16 cellular contexts compared by ENCODE assay signal in genomic region chr3:71312461-71312860, GRCh38.
DNase-seq lines count a peak whose midpoint lies in the region; ATAC-seq lines count a peak whose summit lies in the region.
"Had no signal": no experiment of that assay in that cellular context is flagged by ENCODE, and none has a peak within 500 bp of the region (broad histone marks: within the 10 kb centered on the region; RNA-seq: fewer than 3 reads in every experiment).

No MANE protein-coding gene starts in this region.

- H3K9me3 Mint-ChIP-seq in activated naive CD4-positive, alpha-beta T cell treated with anti-CD3 and anti-CD28 coated beads for 36 hours, result no peaks in the 10 kb centered on the region
- no peaks in the 10 kb centered on the region for H3K9me3 Mint-ChIP-seq in activated naive CD4-positive, alpha-beta T cell treated with anti-CD3 and anti-CD28 coated beads, Interleukin-2, amount 50 U/mL, for 72 hours
- H3K9me3 Mint-ChIP-seq in T-cell (no peaks in the 10 kb centered on the region), naive B cell (no peaks in the 10 kb centered on the region)

- CTCF ChIA-PET in activated naive CD4-positive, alpha-beta T cell treated with anti-CD3 and anti-CD28 coated beads for 36 hours (lab: Charles Lee), result interaction anchor here (0.6 to 1.5 kb wide), 5 partner anchors 31 to 369 kb away, joined by 3 to 5 read pairs (median 3); no protein-coding TSS in a partner anchor
- CTCF ChIA-PET in T-cell (lab: Charles Lee), result interaction anchor here (0.6 to 1.1 kb wide), 4 partner anchors 14 to 274 kb away, joined by 3 to 6 read pairs (median 4); no protein-coding TSS in a partner anchor

- DNase-seq in activated naive CD4-positive, alpha-beta T cell treated with anti-CD3 and anti-CD28 coated beads for 36 hours, result no peak
- DNase-seq in activated naive CD4-positive, alpha-beta T cell treated with anti-CD3 and anti-CD28 coated beads, Interleukin-2, amount 50 U/mL, for 72 hours (ENCODE audit: low spot score in 2 of 2), result no peak
- DNase-seq in T-cell (no peak), naive B cell (no peak), AG20443 (ENCODE audit: low spot score) (no peak), NCI-H524 treated with DMSO at 0.1 percent for 48 hours (lab: John Stamatoyannopoulos, UW) (no peak), GDM1 (lab: John Stamatoyannopoulos, UW) (no peak), islet precursor cell (no peak)
- DNase-seq: EL, GOT3, MV-4-11, NCI-H1417, NCI-H1930, NCI-H446 treated with DMSO at 0.1 percent for 48 hours, NCI-H748 treated with DMSO at 0.1 percent for 48 hours, RPMI8226 had no signal

- ATAC-seq in activated naive CD4-positive, alpha-beta T cell treated with anti-CD3 and anti-CD28 coated beads, Interleukin-2, amount 50 U/mL, for 72 hours, result no peak
- no peak for ATAC-seq in T-cell (replicated peaks in 1 of 4)
- no peak for ATAC-seq in naive B cell (ENCODE audit: low read depth in 2 of 2)

- H3K36me3 Mint-ChIP-seq in activated naive CD4-positive, alpha-beta T cell treated with anti-CD3 and anti-CD28 coated beads for 36 hours (ENCODE audit: low read depth), result no peaks in the 10 kb centered on the region
- no peaks in the 10 kb centered on the region for H3K36me3 Mint-ChIP-seq in activated naive CD4-positive, alpha-beta T cell treated with anti-CD3 and anti-CD28 coated beads, Interleukin-2, amount 50 U/mL, for 72 hours
- H3K36me3 Mint-ChIP-seq in T-cell, result peaks cover 13% of the 10 kb centered on the region
- peaks cover 0 to 11% of the 10 kb centered on the region in 2 donors for H3K36me3 Mint-ChIP-seq in naive B cell

- POLR2A ChIA-PET in T-cell (lab: Charles Lee), result interaction anchor here in 1 of 2 donors (0.7 kb wide), 1 partner anchor 15 kb away, joined by 3 read pairs; no protein-coding TSS in a partner anchor

- no peak overlapping the region for H3K4me3 Mint-ChIP-seq in activated naive CD4-positive, alpha-beta T cell treated with anti-CD3 and anti-CD28 coated beads for 36 hours
- peak overlapping the region in 1 of 3 donors; percentile 32 for H3K4me3 Mint-ChIP-seq in T-cell
- H3K4me3 Mint-ChIP-seq in naive B cell, result no peak overlapping the region

- H3K4me1 Mint-ChIP-seq in activated naive CD4-positive, alpha-beta T cell treated with anti-CD3 and anti-CD28 coated beads for 36 hours (ENCODE audit: low read depth), result peaks cover 74% of the 10 kb centered on the region
- H3K4me1 Mint-ChIP-seq in T-cell (peaks cover 75 to 80% (median 78%) of the 10 kb centered on the region in 3 donors), naive B cell (peaks cover 43 to 81% (median 62%) of the 10 kb centered on the region in 3 donors)

- intact Hi-C loops in activated naive CD4-positive, alpha-beta T cell treated with anti-CD3 and anti-CD28 coated beads for 36 hours (cut with micrococcal nuclease), result no loop called here

- peak overlapping the region; percentile 24 for H3K27ac Mint-ChIP-seq in activated naive CD4-positive, alpha-beta T cell treated with anti-CD3 and anti-CD28 coated beads for 36 hours
- H3K27ac Mint-ChIP-seq in activated naive CD4-positive, alpha-beta T cell treated with anti-CD3 and anti-CD28 coated beads, Interleukin-2, amount 50 U/mL, for 72 hours, result no peak overlapping the region
- H3K27ac Mint-ChIP-seq in T-cell, result peak overlapping the region; percentile 82 to 87
- peak overlapping the region; percentile 63 to 88 (median 72) for H3K27ac Mint-ChIP-seq in naive B cell

- no peaks in the 10 kb centered on the region for H3K27me3 Mint-ChIP-seq in activated naive CD4-positive, alpha-beta T cell treated with anti-CD3 and anti-CD28 coated beads for 36 hours (ENCODE audit: low read depth)
- H3K27me3 Mint-ChIP-seq in T-cell (no peaks in the 10 kb centered on the region), naive B cell (no peaks in the 10 kb centered on the region)

Comparison
In these comparisons a context has a peak if more than half of its experiments do, and no peak if none do; other contexts are left out.
1. H3K27ac Mint-ChIP-seq: peak in activated naive CD4-positive, alpha-beta T cell treated with anti-CD3 and anti-CD28 coated beads for 36 hours (single experiment), T-cell (2 of 2) and naive B cell (6 of 6); none in activated naive CD4-positive, alpha-beta T cell treated with anti-CD3 and anti-CD28 coated beads, Interleukin-2, amount 50 U/mL, for 72 hours (0 of 2).